Comparison of ENCODE assay signal across 10 cellular contexts in genomic region chr2:227828385-227828990, GRCh38. TPM values are rescaled to one million over a fixed set of nuclear protein-coding genes. Genes with fewer than 3 reads are reported as not detected.
"Had no signal": no experiment of that assay in that cellular context is flagged by ENCODE, and none has a peak within 500 bp of the region (broad histone marks: within the 10 kb centered on the region; RNA-seq: fewer than 3 reads in every experiment).

No MANE protein-coding gene starts in this region.

- DNase-seq: H9, HCEC 1CT, IMR-90, KG1 had no signal

- H3K27ac Mint-ChIP-seq: GM23338, H9 had no signal

- H3K4me3 Mint-ChIP-seq: GM23338, H9 had no signal

- ATAC-seq: GM23338, K562 had no signal

- H3K4me1 Mint-ChIP-seq: GM23338, H9 had no signal

- H3K4me3 ChIP-seq: GM23338, K562 had no signal

- FAIRE-seq: H1, H54, K562 had no signal

- H3K4me2 ChIP-seq: GM23338 had no signal

- H2AFZ ChIP-seq: GM23338 had no signal

- H3K27ac ChIP-seq: HL-60 had no signal

RNA-seq across cellular contexts. Expression of gene CCL20, which starts 14.8 kb away (rescaled TPM):
- total RNA-seq: GM23338, H1, H9, IMR-90 had no signal
- polyA plus RNA-seq: GM23338, H1, IMR-90, K562 had no signal

RNA-seq across cellular contexts. Expression of gene DAW1, which starts 42.9 kb away (rescaled TPM):
- total RNA-seq: HT1080, K562 had no signal
- polyA plus RNA-seq: K562 had no signal
